8 cellular contexts compared by ENCODE assay signal in genomic region chr12:48813464-48814312, GRCh38. TPM values are rescaled to one million over a fixed set of nuclear protein-coding genes. Genes with fewer than 3 reads are reported as not detected.
DNase-seq lines count a peak whose midpoint lies in the region; ATAC-seq lines count a peak whose summit lies in the region.

No MANE protein-coding gene starts in this region.

- H3K27me3 Mint-ChIP-seq in activated naive CD8-positive, alpha-beta T cell treated with anti-CD3 and anti-CD28 coated beads for 36 hours: peaks cover 26% of the 10 kb centered on the region
- peaks cover 31% of the 10 kb centered on the region for H3K27me3 Mint-ChIP-seq in stimulated activated naive CD8-positive, alpha-beta T cell treated with anti-CD3 and anti-CD28 coated beads, Interleukin-15, amount 100 ng/mL, for 72 hours

- no peaks in the 10 kb centered on the region for H3K9me3 Mint-ChIP-seq in activated naive CD8-positive, alpha-beta T cell treated with anti-CD3 and anti-CD28 coated beads for 36 hours
- no peaks in the 10 kb centered on the region for H3K9me3 Mint-ChIP-seq in stimulated activated naive CD8-positive, alpha-beta T cell treated with anti-CD3 and anti-CD28 coated beads, Interleukin-15, amount 100 ng/mL, for 72 hours

- H3K27ac Mint-ChIP-seq in activated naive CD8-positive, alpha-beta T cell treated with anti-CD3 and anti-CD28 coated beads for 36 hours: no peak overlapping the region
- H3K27ac Mint-ChIP-seq in stimulated activated naive CD8-positive, alpha-beta T cell treated with anti-CD3 and anti-CD28 coated beads, Interleukin-15, amount 100 ng/mL, for 72 hours: peak overlapping the region in 1 of 2 donors; percentile 78

- H3K36me3 Mint-ChIP-seq in activated naive CD8-positive, alpha-beta T cell treated with anti-CD3 and anti-CD28 coated beads for 36 hours: no peaks in the 10 kb centered on the region

- H3K4me3 Mint-ChIP-seq in activated naive CD8-positive, alpha-beta T cell treated with anti-CD3 and anti-CD28 coated beads for 36 hours: peak overlapping the region; percentile 86
- H3K4me3 Mint-ChIP-seq in stimulated activated naive CD8-positive, alpha-beta T cell treated with anti-CD3 and anti-CD28 coated beads, Interleukin-15, amount 100 ng/mL, for 72 hours: peak overlapping the region; percentile 92 to 93

- H3K4me1 Mint-ChIP-seq in activated naive CD8-positive, alpha-beta T cell treated with anti-CD3 and anti-CD28 coated beads for 36 hours: peaks cover 24% of the 10 kb centered on the region
- H3K4me1 Mint-ChIP-seq in stimulated activated naive CD8-positive, alpha-beta T cell treated with anti-CD3 and anti-CD28 coated beads, Interleukin-15, amount 100 ng/mL, for 72 hours: peaks cover 49% of the 10 kb centered on the region

- ATAC-seq in stimulated activated naive CD8-positive, alpha-beta T cell treated with anti-CD3 and anti-CD28 coated beads, Interleukin-15, amount 100 ng/mL, for 72 hours: no peak
- ATAC-seq in HG03135 (IDR thresholded peaks at IDR 0.05; ENCODE audit: unreplicated experiment): no peak
- no peak for ATAC-seq in GM18870 (IDR thresholded peaks at IDR 0.05; ENCODE audit: unreplicated experiment)

- DNase-seq in NOMO-1 treated with DMSO at 0.1 percent for 48 hours (lab: John Stamatoyannopoulos, UW; ENCODE audit: unreplicated experiment): peak; percentile 15
- DNase-seq in NOMO-1 treated with dmso at 0.1 percent for 144 hours (lab: John Stamatoyannopoulos, UW; ENCODE audit: unreplicated experiment): no peak
- DNase-seq in activated naive CD8-positive, alpha-beta T cell treated with anti-CD3 and anti-CD28 coated beads for 36 hours: no peak
- peak; percentile 94 for DNase-seq in islet precursor cell
- no peak for DNase-seq in stimulated activated naive CD8-positive, alpha-beta T cell treated with anti-CD3 and anti-CD28 coated beads, Interleukin-15, amount 100 ng/mL, for 72 hours
- no peak for DNase-seq in GM19238 (ENCODE audit: insufficient read length, low spot score)

RNA-seq across cellular contexts. Expression of gene CACNB3, which starts 4.6 kb away (rescaled TPM):
- 1 to 10 TPM; 4.4 to 4.6 TPM for total RNA-seq in activated naive CD8-positive, alpha-beta T cell treated with anti-CD3 and anti-CD28 coated beads for 36 hours

RNA-seq across cellular contexts. Expression of gene ADCY6, which starts 24.8 kb away (rescaled TPM):
- under 1 TPM in 1 of 2 experiments, not detected in 1; 0.18 TPM for total RNA-seq in activated naive CD8-positive, alpha-beta T cell treated with anti-CD3 and anti-CD28 coated beads for 36 hours

RNA-seq across cellular contexts. Expression of gene DDX23, which starts 38.3 kb away (rescaled TPM):
- total RNA-seq in activated naive CD8-positive, alpha-beta T cell treated with anti-CD3 and anti-CD28 coated beads for 36 hours: 100 to 1,000 TPM; 123 to 129 TPM

RNA-seq across cellular contexts. Expression of gene RND1, which starts 52.0 kb away (rescaled TPM):
- total RNA-seq in activated naive CD8-positive, alpha-beta T cell treated with anti-CD3 and anti-CD28 coated beads for 36 hours: 1 to 10 TPM; 2.6 to 3.1 TPM

Comparison
In these comparisons a context has a peak if more than half of its experiments do, and no peak if none do; other contexts are left out.
1. DNase-seq: peak in NOMO-1 treated with DMSO at 0.1 percent for 48 hours (single experiment) and islet precursor cell (single experiment); none in NOMO-1 treated with dmso at 0.1 percent for 144 hours (single experiment), activated naive CD8-positive, alpha-beta T cell treated with anti-CD3 and anti-CD28 coated beads for 36 hours (single experiment), stimulated activated naive CD8-positive, alpha-beta T cell treated with anti-CD3 and anti-CD28 coated beads, Interleukin-15, amount 100 ng/mL, for 72 hours (0 of 2) and GM19238 (single experiment).